1 cellular context compared by ENCODE assay signal in the genomic region with DNA sequence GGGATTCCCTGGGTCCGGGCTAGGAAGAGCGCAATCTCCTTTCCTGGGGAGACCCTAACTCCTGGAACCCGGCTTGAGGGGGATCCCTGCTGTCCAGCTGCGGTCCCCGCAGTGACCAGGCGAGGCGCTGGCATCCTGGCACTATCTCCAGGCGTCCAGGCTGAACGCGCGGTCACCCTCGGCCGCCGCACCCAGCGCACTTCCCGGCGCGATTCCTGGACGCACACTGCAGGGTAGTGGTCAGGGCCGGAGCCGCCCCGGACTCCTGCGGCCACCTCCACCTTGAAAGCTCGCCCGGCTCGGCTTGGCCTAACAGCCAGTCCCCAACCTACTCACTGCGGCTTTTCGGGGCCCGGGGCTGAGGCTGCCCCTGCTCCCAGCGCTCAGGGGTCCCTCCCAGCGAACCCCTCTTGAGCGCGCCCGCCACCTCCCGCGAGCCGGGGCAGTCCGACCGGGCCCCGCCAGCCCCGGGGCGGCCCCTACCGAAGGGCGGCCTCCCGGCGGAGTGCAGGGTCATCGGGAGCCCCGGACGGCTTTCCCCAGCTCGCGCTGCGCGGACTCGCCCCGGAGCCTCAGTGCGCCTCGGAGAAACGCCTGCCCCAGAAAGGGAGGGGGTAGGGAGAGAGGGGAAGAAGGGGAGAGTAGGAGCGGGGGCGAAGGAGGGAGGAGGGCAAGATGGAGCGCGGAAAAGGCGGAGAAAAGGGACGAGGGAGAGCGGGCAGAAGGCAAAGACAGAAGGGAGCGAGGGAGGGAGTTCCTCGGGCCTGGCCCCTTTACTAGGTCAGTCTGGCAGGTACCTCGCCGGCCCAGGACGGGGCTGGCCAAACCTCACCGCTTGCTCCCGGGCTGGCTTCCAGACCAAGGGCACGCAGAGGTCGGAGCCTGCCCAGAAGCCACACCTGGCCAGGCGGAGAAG.
TF ChIP-seq lines count a peak whose summit lies in the region.

No MANE protein-coding gene starts in this region.

TF ChIP-seq in WTC11, 78 proteins besides CTCF, POLR2A, EP300 and RAD21 (continued from another document):
- TF ChIP-seq ZNF532 (CRISPR knock-in tag; IDR thresholded peaks at IDR 0.05; ENCODE audit: borderline replicate concordance) (no peak), GABPB1 (CRISPR knock-in tag; IDR thresholded peaks at IDR 0.05) (no peak)
